In the genomic region with DNA sequence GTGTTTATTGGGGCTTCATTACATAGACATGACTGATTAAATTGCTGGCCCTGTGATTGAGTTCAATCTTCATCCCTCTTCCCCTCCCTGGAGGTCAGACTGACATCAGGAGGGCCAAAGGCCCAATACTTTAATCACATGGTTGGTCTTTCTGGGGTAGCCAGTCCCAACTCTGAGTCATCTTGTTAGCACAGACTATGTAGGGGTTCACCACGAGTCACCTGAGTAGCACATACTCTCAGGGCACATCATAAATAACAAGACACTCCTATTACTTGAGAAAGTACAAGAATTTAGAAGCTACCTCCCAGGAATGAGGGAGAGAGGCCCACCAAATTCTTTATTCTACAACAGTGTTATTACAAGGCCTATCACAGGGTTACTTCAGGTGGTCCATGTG, we compare ENCODE assay signal across 30 cellular contexts. TPM values are rescaled to one million over a fixed set of nuclear protein-coding genes. Genes with fewer than 3 reads are reported as not detected.
DNase-seq lines count a peak whose midpoint lies in the region; ATAC-seq and TF ChIP-seq lines count a peak whose summit lies in the region.
"Had no signal": no experiment of that assay in that cellular context is flagged by ENCODE, and none has a peak within 500 bp of the region (broad histone marks: within the 10 kb centered on the region; RNA-seq: fewer than 3 reads in every experiment).

No MANE protein-coding gene starts in this region.

- no peak overlapping the region for H3K4me3 Mint-ChIP-seq in activated CD4-positive, alpha-beta T cell treated with anti-CD3 and anti-CD28 coated beads, Interleukin-2, amount 10 ng/mL, durations not matched to agents 24 days and 14 days
- H3K4me3 Mint-ChIP-seq in activated CD8-positive, alpha-beta T cell treated with anti-CD3 and anti-CD28 coated beads for 36 hours: no peak overlapping the region
- no peak overlapping the region for H3K4me3 Mint-ChIP-seq in Calu3 (ENCODE audit: low read depth, unreplicated experiment)
- H3K4me3 Mint-ChIP-seq: activated B cell treated with CpG ODN at 0.5 μM for 24 hours; activated CD8-positive, alpha-beta T cell treated with anti-CD3 and anti-CD28 coated beads, Interleukin-2, amount 10 ng/mL, durations not matched to agents 7 days and 5 days; activated T-cell treated with anti-CD3 and anti-CD28 coated beads, Interleukin-2, amount 50 U/mL, for 24 hours; mesothelial cell of epicardium; naive thymus-derived CD8-positive, alpha-beta T cell had no signal

- H3K36me3 ChIP-seq in neuronal stem cell (replicated peaks in 1 of 2; ENCODE audit: control insufficient read depth in 2 of 2, insufficient read depth in 2 of 2, low read length in 2 of 2) (peaks cover 23 to 93% of the 10 kb centered on the region in 2 donors), osteoblast (ENCODE audit: insufficient read depth, low read length) (peaks cover 7% of the 10 kb centered on the region)
- H3K36me3 ChIP-seq: thyroid gland had no signal

- no peak overlapping the region for H4K8ac ChIP-seq in neuronal stem cell (ENCODE audit: low read depth, low read length)

- H3K4me1 Mint-ChIP-seq in activated CD4-positive, alpha-beta T cell treated with anti-CD3 and anti-CD28 coated beads, Interleukin-2, amount 10 ng/mL, durations not matched to agents 24 days and 14 days: peaks cover 7% of the 10 kb centered on the region
- peaks cover under 1% of the 10 kb centered on the region for H3K4me1 Mint-ChIP-seq in activated CD8-positive, alpha-beta T cell treated with anti-CD3 and anti-CD28 coated beads for 36 hours (ENCODE audit: low read depth)
- no peaks in the 10 kb centered on the region for H3K4me1 Mint-ChIP-seq in Calu3 (ENCODE audit: low read depth, unreplicated experiment)
- H3K4me1 Mint-ChIP-seq: activated B cell treated with CpG ODN at 0.5 μM for 24 hours; naive thymus-derived CD8-positive, alpha-beta T cell had no signal

- no peak overlapping the region for H2AK5ac ChIP-seq in neuronal stem cell (ENCODE audit: low read depth, low read length)

- H3K4ac ChIP-seq in neuronal stem cell (ENCODE audit: low read length): no peak overlapping the region

- CTCF ChIA-PET in activated CD8-positive, alpha-beta T cell treated with anti-CD3 and anti-CD28 coated beads for 36 hours (lab: Charles Lee): interaction anchor here (0.7 to 1.4 kb wide), 2 partner anchors 20 to 125 kb away, joined by 3 read pairs; no protein-coding TSS in a partner anchor
- CTCF ChIA-PET in Calu3 (lab: Charles Lee): no interaction called here

- BruUV-seq in Calu3 (replicated peaks; lab: Mats Ljungman, UMichigan): no TSS peak

- no CpG with 5 or more reads among the region's 1 CpG for WGBS in neuronal stem cell (ENCODE audit: extremely low coverage in 2 of 2, insufficient read length in 2 of 2, insufficient replicate concordance in 1 of 2), 2 donors

- ATAC-seq in activated CD8-positive, alpha-beta T cell treated with anti-CD3 and anti-CD28 coated beads for 36 hours: no peak
- ATAC-seq: activated CD8-positive, alpha-beta T cell treated with anti-CD3 and anti-CD28 coated beads, Interleukin-2, amount 10 ng/mL, durations not matched to agents 7 days and 5 days; left lobe of liver; naive thymus-derived CD8-positive, alpha-beta T cell had no signal

- H3K79me2 ChIP-seq in osteoblast (ENCODE audit: insufficient read depth, low read length): no peaks in the 10 kb centered on the region

- no peak for TF ChIP-seq CTCF in fibroblast of mammary gland (conservative IDR thresholded peaks at IDR 0.05; ENCODE audit: control insufficient read depth, insufficient read depth, low read depth, low read length)
- no peak for TF ChIP-seq CTCF in activated CD8-positive, alpha-beta T cell treated with anti-CD3 and anti-CD28 coated beads for 36 hours (IDR thresholded peaks at IDR 0.05)
- TF ChIP-seq CTCF in osteoblast (IDR thresholded peaks at IDR 0.05; ENCODE audit: extremely low read depth, low read depth, low read length): no peak
- TF ChIP-seq CTCF in Calu3 (IDR thresholded peaks at IDR 0.05; ENCODE audit: unreplicated experiment): no peak

- H3K27ac ChIP-seq in neuronal stem cell (replicated peaks; ENCODE audit: low read length) (no peak overlapping the region), osteoblast (ENCODE audit: low read depth, low read length) (no peak overlapping the region)
- H3K27ac ChIP-seq: BLaER1, thyroid gland had no signal

- H2BK15ac ChIP-seq in neuronal stem cell (ENCODE audit: low read length): no peak overlapping the region

- POLR2A ChIA-PET in activated CD8-positive, alpha-beta T cell treated with anti-CD3 and anti-CD28 coated beads for 36 hours (lab: Charles Lee): no interaction called here

- no peak overlapping the region for H3K23ac ChIP-seq in neuronal stem cell (ENCODE audit: low read depth, low read length, poor library complexity)

- H4K20me1 ChIP-seq in osteoblast (ENCODE audit: insufficient read depth, low read length): no peaks in the 10 kb centered on the region
- H4K20me1 ChIP-seq: BLaER1 had no signal

- no peak overlapping the region for H3K14ac ChIP-seq in neuronal stem cell (ENCODE audit: low read length)

- H2BK12ac ChIP-seq in neuronal stem cell (ENCODE audit: low read length): no peak overlapping the region

- peak overlapping the region; percentile 50 for H3K27ac Mint-ChIP-seq in activated CD4-positive, alpha-beta T cell treated with anti-CD3 and anti-CD28 coated beads, Interleukin-2, amount 10 ng/mL, durations not matched to agents 24 days and 14 days
- no peak overlapping the region for H3K27ac Mint-ChIP-seq in activated CD8-positive, alpha-beta T cell treated with anti-CD3 and anti-CD28 coated beads for 36 hours
- no peak overlapping the region for H3K27ac Mint-ChIP-seq in Calu3 (ENCODE audit: unreplicated experiment)
- H3K27ac Mint-ChIP-seq: activated B cell treated with CpG ODN at 0.5 μM for 24 hours; activated CD8-positive, alpha-beta T cell treated with anti-CD3 and anti-CD28 coated beads, Interleukin-2, amount 10 ng/mL, durations not matched to agents 7 days and 5 days; activated T-cell treated with anti-CD3 and anti-CD28 coated beads, Interleukin-2, amount 50 U/mL, for 24 hours; mesothelial cell of epicardium; naive thymus-derived CD8-positive, alpha-beta T cell had no signal

- no peak overlapping the region for H4K91ac ChIP-seq in neuronal stem cell (ENCODE audit: low read depth, low read length, poor library complexity)

- no peak overlapping the region for H3K4me3 ChIP-seq in fibroblast of mammary gland (ENCODE audit: control insufficient read depth, low read depth, low read length)
- H3K4me3 ChIP-seq in neuronal stem cell (ENCODE audit: low read length in 2 of 2): no peak overlapping the region
- no peak overlapping the region for H3K4me3 ChIP-seq in osteoblast (ENCODE audit: insufficient read depth, low read length)
- H3K4me3 ChIP-seq: BLaER1, thyroid gland had no signal

- H3K9me3 ChIP-seq in neuronal stem cell (replicated peaks in 1 of 2; ENCODE audit: control insufficient read depth in 2 of 2, insufficient read depth in 1 of 2, low read depth in 1 of 2, low read length in 2 of 2): no peaks in the 10 kb centered on the region
- H3K9me3 ChIP-seq in osteoblast (ENCODE audit: low read depth, low read length): no peaks in the 10 kb centered on the region
- H3K9me3 ChIP-seq: BLaER1, thyroid gland had no signal

- H3K79me1 ChIP-seq in neuronal stem cell (ENCODE audit: low read depth, low read length): peaks cover 3% of the 10 kb centered on the region

- no peak for DNase-seq in activated CD4-positive, alpha-beta T cell treated with anti-CD3 and anti-CD28 coated beads, Interleukin-2, amount 10 ng/mL, durations not matched to agents 24 days and 14 days
- DNase-seq in activated CD4-positive, alpha-beta T cell treated with anti-CD3 and anti-CD28 coated beads, Interleukin-2, amount 50 U/mL, for 48 hours: no peak
- DNase-seq in LHCN-M2 (ENCODE audit: low read depth) (peak; percentile 38), fibroblast of mammary gland (ENCODE audit: low read depth) (peak; percentile 66), neuronal stem cell (ENCODE audit: low spot score) (no peak), osteoblast (ENCODE audit: insufficient read length, low spot score, missing footprints) (no peak), Calu3 (no peak)
- no peak for DNase-seq in activated CD8-positive, alpha-beta T cell treated with anti-CD3 and anti-CD28 coated beads for 36 hours
- DNase-seq: 8988T; activated B cell treated with CpG ODN at 0.5 μM for 24 hours; activated CD8-positive, alpha-beta T cell treated with anti-CD3 and anti-CD28 coated beads, Interleukin-2, amount 10 ng/mL, durations not matched to agents 7 days and 5 days; activated naive CD4-positive, alpha-beta T cell; activated T-cell treated with anti-CD3 and anti-CD28 coated beads, Interleukin-2, amount 50 U/mL, for 24 hours; amniotic stem cell; central memory CD4-positive, alpha-beta T cell; COR-L47; DMS79 treated with DMSO at 0.1 percent for 48 hours; erythroblast; glutamatergic neuron; KBM-7; MV-4-11; naive thymus-derived CD8-positive, alpha-beta T cell; NCI-H187; NCI-H748 treated with DMSO at 0.1 percent for 48 hours; stimulated activated CD4-positive, alpha-beta T cell treated with anti-CD3 and anti-CD28 coated beads, Interleukin-4, amount 100 ng/mL, for 24 hours; stimulated activated naive CD4-positive, alpha-beta T cell treated with Interleukin-2 at 50 U/mL for 16 hours; thyroid gland had no signal

- no peaks in the 10 kb centered on the region for H3K27me3 Mint-ChIP-seq in activated CD4-positive, alpha-beta T cell treated with anti-CD3 and anti-CD28 coated beads, Interleukin-2, amount 10 ng/mL, durations not matched to agents 24 days and 14 days
- H3K27me3 Mint-ChIP-seq in activated CD8-positive, alpha-beta T cell treated with anti-CD3 and anti-CD28 coated beads for 36 hours: no peaks in the 10 kb centered on the region
- no peaks in the 10 kb centered on the region for H3K27me3 Mint-ChIP-seq in Calu3 (ENCODE audit: unreplicated experiment)
- H3K27me3 Mint-ChIP-seq: activated B cell treated with CpG ODN at 0.5 μM for 24 hours; activated T-cell treated with anti-CD3 and anti-CD28 coated beads, Interleukin-2, amount 50 U/mL, for 24 hours; naive thymus-derived CD8-positive, alpha-beta T cell had no signal

- H2AFZ ChIP-seq in neuronal stem cell (ENCODE audit: low read length) (no peak overlapping the region), osteoblast (ENCODE audit: low read length) (no peak overlapping the region)

- no peak overlapping the region for H2BK5ac ChIP-seq in neuronal stem cell (ENCODE audit: low read length)

- H3K4me1 ChIP-seq in neuronal stem cell (ENCODE audit: control insufficient read depth in 2 of 2, insufficient read depth in 1 of 2, low read depth in 1 of 2, low read length in 2 of 2) (no peaks in the 10 kb centered on the region), osteoblast (ENCODE audit: insufficient read depth, low read length) (no peaks in the 10 kb centered on the region)
- H3K4me1 ChIP-seq: BLaER1, thyroid gland had no signal

- H3K27me3 ChIP-seq in neuronal stem cell (ENCODE audit: control insufficient read depth in 3 of 3, insufficient read depth in 3 of 3, low read depth in 1 of 3, low read length in 3 of 3): no peaks in the 10 kb centered on the region
- H3K27me3 ChIP-seq in osteoblast (ENCODE audit: insufficient read depth, low read length): no peaks in the 10 kb centered on the region
- H3K27me3 ChIP-seq: BLaER1, thyroid gland had no signal

- intact Hi-C loops in activated CD4-positive, alpha-beta T cell treated with anti-CD3 and anti-CD28 coated beads, Interleukin-2, amount 10 ng/mL, durations not matched to agents 24 days and 14 days (cut with micrococcal nuclease): no loop called here
- intact Hi-C loops in activated CD8-positive, alpha-beta T cell treated with anti-CD3 and anti-CD28 coated beads for 36 hours (cut with micrococcal nuclease): no loop called here
- intact Hi-C loops in Calu3 (cut with micrococcal nuclease; ENCODE audit: unreplicated experiment): no loop called here

- no peak overlapping the region for H3K4me2 ChIP-seq in neuronal stem cell (ENCODE audit: insufficient read depth, low read length, poor library complexity, severe bottlenecking)
- no peak overlapping the region for H3K4me2 ChIP-seq in osteoblast (ENCODE audit: insufficient read depth, low read length)
- H3K4me2 ChIP-seq: BLaER1 had no signal

- H3K9ac ChIP-seq in neuronal stem cell (ENCODE audit: low read depth, low read length, poor library complexity): no peak overlapping the region
- H3K9ac ChIP-seq: BLaER1 had no signal

- H3K9me3 Mint-ChIP-seq in activated CD4-positive, alpha-beta T cell treated with anti-CD3 and anti-CD28 coated beads, Interleukin-2, amount 10 ng/mL, durations not matched to agents 24 days and 14 days: no peaks in the 10 kb centered on the region
- no peaks in the 10 kb centered on the region for H3K9me3 Mint-ChIP-seq in activated CD8-positive, alpha-beta T cell treated with anti-CD3 and anti-CD28 coated beads for 36 hours
- H3K9me3 Mint-ChIP-seq in Calu3 (ENCODE audit: low read depth, unreplicated experiment): no peaks in the 10 kb centered on the region
- H3K9me3 Mint-ChIP-seq: activated B cell treated with CpG ODN at 0.5 μM for 24 hours; activated T-cell treated with anti-CD3 and anti-CD28 coated beads, Interleukin-2, amount 50 U/mL, for 24 hours; mesothelial cell of epicardium; naive thymus-derived CD8-positive, alpha-beta T cell had no signal

- H3K36me3 Mint-ChIP-seq in activated CD4-positive, alpha-beta T cell treated with anti-CD3 and anti-CD28 coated beads, Interleukin-2, amount 10 ng/mL, durations not matched to agents 24 days and 14 days (ENCODE audit: low read depth): peaks cover 22% of the 10 kb centered on the region
- peaks cover 28% of the 10 kb centered on the region for H3K36me3 Mint-ChIP-seq in activated CD8-positive, alpha-beta T cell treated with anti-CD3 and anti-CD28 coated beads for 36 hours (ENCODE audit: low read depth)
- no peaks in the 10 kb centered on the region for H3K36me3 Mint-ChIP-seq in Calu3 (ENCODE audit: insufficient read depth, unreplicated experiment)
- H3K36me3 Mint-ChIP-seq: naive thymus-derived CD8-positive, alpha-beta T cell had no signal

- no peak overlapping the region for H3K18ac ChIP-seq in neuronal stem cell (ENCODE audit: low read length)

- no peak overlapping the region for H2BK120ac ChIP-seq in neuronal stem cell (ENCODE audit: low read depth, low read length)

RNA-seq across cellular contexts. Expression of gene GINS1, which starts 11.3 kb away (rescaled TPM):
- total RNA-seq in activated CD4-positive, alpha-beta T cell treated with anti-CD3 and anti-CD28 coated beads, Interleukin-2, amount 10 ng/mL, durations not matched to agents 24 days and 14 days: 43.0 and 43.2 TPM in 2 replicates
- total RNA-seq in LHCN-M2 (2014; rRNA removed) (24.4 and 31.1 TPM in 2 replicates), osteoblast (2.2 and 2.4 TPM in 2 replicates), Calu3 (2022) (9.6 and 10.3 TPM in 2 replicates)
- 7.9 TPM for polyA plus RNA-seq in LHCN-M2 (2012)
- polyA plus RNA-seq in neuronal stem cell (2013, experiment 1 of 2): 30.1 TPM
- 30.6 TPM for polyA plus RNA-seq in neuronal stem cell (2013, experiment 2 of 2)
- total RNA-seq in activated CD8-positive, alpha-beta T cell treated with anti-CD3 and anti-CD28 coated beads for 36 hours: 10 to 100 TPM; 34.9 to 35.9 TPM

RNA-seq across cellular contexts. Expression of gene ABHD12, which starts 28.1 kb away (rescaled TPM):
- total RNA-seq in activated CD4-positive, alpha-beta T cell treated with anti-CD3 and anti-CD28 coated beads, Interleukin-2, amount 10 ng/mL, durations not matched to agents 24 days and 14 days: 28.7 and 30.0 TPM in 2 replicates
- total RNA-seq in LHCN-M2 (2014; rRNA removed): 47.8 and 48.8 TPM in 2 replicates
- 70.1 TPM for polyA plus RNA-seq in LHCN-M2 (2012)
- 24.8 TPM for polyA plus RNA-seq in neuronal stem cell (2013, experiment 1 of 2)
- polyA plus RNA-seq in neuronal stem cell (2013, experiment 2 of 2): 27.3 TPM
- 10 to 100 TPM; 16.0 to 17.0 TPM for total RNA-seq in activated CD8-positive, alpha-beta T cell treated with anti-CD3 and anti-CD28 coated beads for 36 hours
- total RNA-seq in osteoblast: 29.7 and 35.1 TPM in 2 replicates
- total RNA-seq in Calu3 (2022): 16.7 and 21.3 TPM in 2 replicates

Comparison
In these comparisons a context has a peak if more than half of its experiments do, and no peak if none do; other contexts are left out.
1. DNase-seq: peak in LHCN-M2 (single experiment) and fibroblast of mammary gland (single experiment); none in activated CD4-positive, alpha-beta T cell treated with anti-CD3 and anti-CD28 coated beads, Interleukin-2, amount 10 ng/mL, durations not matched to agents 24 days and 14 days (single experiment), activated CD4-positive, alpha-beta T cell treated with anti-CD3 and anti-CD28 coated beads, Interleukin-2, amount 50 U/mL, for 48 hours (0 of 2), neuronal stem cell (single experiment), activated CD8-positive, alpha-beta T cell treated with anti-CD3 and anti-CD28 coated beads for 36 hours (single experiment), osteoblast (single experiment) and Calu3 (single experiment).